In the genomic region with DNA sequence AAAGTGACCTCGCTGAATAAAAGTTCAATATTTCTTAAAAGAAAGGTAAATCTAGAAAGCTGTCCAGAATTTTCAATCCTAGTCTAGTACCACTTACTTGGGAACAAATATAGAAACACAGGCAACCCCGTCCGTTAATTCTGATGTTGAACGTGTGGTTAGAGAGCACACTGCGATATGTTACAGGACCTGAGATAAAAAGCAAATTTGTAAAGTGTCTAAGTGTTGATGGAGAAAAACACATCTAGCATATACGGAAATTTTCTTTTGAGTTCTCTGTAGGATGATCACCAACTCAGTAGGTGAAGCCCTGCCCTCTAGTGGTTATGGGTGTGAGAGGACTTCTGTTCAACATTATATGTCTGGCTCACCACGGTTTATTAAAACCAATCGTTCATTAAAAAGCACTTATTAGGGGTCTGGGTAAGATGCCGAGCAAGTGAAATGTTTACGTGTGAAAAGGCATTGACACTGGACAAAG, we compare ENCODE assay signal across 8 cellular contexts. TPM values are rescaled to one million over a fixed set of nuclear protein-coding genes. Genes with fewer than 3 reads are reported as not detected.
DNase-seq lines count a peak whose midpoint lies in the region; ATAC-seq and TF ChIP-seq lines count a peak whose summit lies in the region.

No MANE protein-coding gene starts in this region.

- no peaks in the 10 kb centered on the region for H3K9me3 ChIP-seq in liver (ENCODE audit: control insufficient read depth in 4 of 4, low read length in 3 of 4)

- peak; percentile 90 for TF ChIP-seq RAD21 in liver (IDR thresholded peaks at IDR 0.05)

- ATAC-seq in GM18907 (IDR thresholded peaks at IDR 0.05; ENCODE audit: unreplicated experiment), result peak; percentile 40
- peak; percentile 41 for ATAC-seq in HG03342 (IDR thresholded peaks at IDR 0.05; ENCODE audit: unreplicated experiment)

- peak overlapping the region; percentile 88 to 93 (median 89) for H3K4me3 ChIP-seq in liver (ENCODE audit: low read depth in 1 of 3, low read length in 3 of 3)

- peak overlapping the region; percentile 95 to 96 for H3K9ac ChIP-seq in liver (ENCODE audit: low read depth in 1 of 2, low read length in 2 of 2)

- H3K36me3 ChIP-seq in liver (ENCODE audit: control insufficient read depth in 4 of 4, insufficient read depth in 3 of 4, low read depth in 1 of 4, low read length in 3 of 4), result no peaks in the 10 kb centered on the region

- 1% methylated on average over 10 of the region's 10 CpGs for WGBS in liver

- H3K27me3 ChIP-seq in liver (ENCODE audit: control insufficient read depth in 4 of 4, insufficient read depth in 4 of 4, low read length in 3 of 4), result no peaks in the 10 kb centered on the region

- peak overlapping the region; percentile 92 for H3K27ac ChIP-seq in liver (ENCODE audit: low read depth in 1 of 2, low read length in 2 of 2)

- H3K4me1 ChIP-seq in liver (ENCODE audit: control insufficient read depth in 4 of 4, insufficient read depth in 4 of 4, low read length in 3 of 4), result peaks cover 0 to 16% (median 11%) of the 10 kb centered on the region in 4 donors

- DNase-seq in AML-193 (lab: John Stamatoyannopoulos, UW) (peak; percentile 89 to 94), NCI-H226 (peak; percentile 52), dermis blood vessel endothelial cell (peak; percentile 90)
- peak; percentile 55 for DNase-seq in activated CD4-positive, CD25-positive, alpha-beta regulatory T cell treated with anti-CD3 and anti-CD28 coated beads, Interleukin-2, amount 50 U/mL, for 16 hours (ENCODE audit: low read depth, low spot score)
- DNase-seq in stimulated activated CD4-positive, alpha-beta T cell treated with anti-CD3 and anti-CD28 coated beads, Interleukin-4, amount 100 ng/mL, for 4 hours, result peak; percentile 32 to 65

- peak; percentile 86 for TF ChIP-seq CTCF in liver (IDR thresholded peaks at IDR 0.05; ENCODE audit: low read depth, low read length, missing input control)

TF ChIP-seq in liver, 16 proteins besides CTCF, POLR2A, EP300 and RAD21:
- TF ChIP-seq JUND (IDR thresholded peaks at IDR 0.05), result no peak
- no peak for TF ChIP-seq HNF4A (conservative IDR thresholded peaks at IDR 0.05)
- no peak for TF ChIP-seq YY1 (IDR thresholded peaks at IDR 0.05)
- no peak for TF ChIP-seq MAX (IDR thresholded peaks at IDR 0.05)
- TF ChIP-seq RXRA (IDR thresholded peaks at IDR 0.05), result no peak
- TF ChIP-seq, protein P1, sequence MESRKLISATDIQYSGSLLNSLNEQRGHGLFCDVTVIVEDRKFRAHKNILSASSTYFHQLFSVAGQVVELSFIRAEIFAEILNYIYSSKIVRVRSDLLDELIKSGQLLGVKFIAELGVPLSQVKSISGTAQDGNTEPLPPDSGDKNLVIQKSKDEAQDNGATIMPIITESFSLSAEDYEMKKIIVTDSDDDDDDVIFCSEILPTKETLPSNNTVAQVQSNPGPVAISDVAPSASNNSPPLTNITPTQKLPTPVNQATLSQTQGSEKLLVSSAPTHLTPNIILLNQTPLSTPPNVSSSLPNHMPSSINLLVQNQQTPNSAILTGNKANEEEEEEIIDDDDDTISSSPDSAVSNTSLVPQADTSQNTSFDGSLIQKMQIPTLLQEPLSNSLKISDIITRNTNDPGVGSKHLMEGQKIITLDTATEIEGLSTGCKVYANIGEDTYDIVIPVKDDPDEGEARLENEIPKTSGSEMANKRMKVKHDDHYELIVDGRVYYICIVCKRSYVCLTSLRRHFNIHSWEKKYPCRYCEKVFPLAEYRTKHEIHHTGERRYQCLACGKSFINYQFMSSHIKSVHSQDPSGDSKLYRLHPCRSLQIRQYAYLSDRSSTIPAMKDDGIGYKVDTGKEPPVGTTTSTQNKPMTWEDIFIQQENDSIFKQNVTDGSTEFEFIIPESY (IDR thresholded peaks at IDR 0.05), result no peak
- TF ChIP-seq GABPA (IDR thresholded peaks at IDR 0.05 in 1 of 2, conservative IDR thresholded peaks at IDR 0.05 in 1 of 2), result no peak
- no peak for TF ChIP-seq NR2F2 (IDR thresholded peaks at IDR 0.05)
- TF ChIP-seq EGR1 (IDR thresholded peaks at IDR 0.05; ENCODE audit: low read depth in 2 of 2), result no peak
- TF ChIP-seq REST (IDR thresholded peaks at IDR 0.05), result no peak
- TF ChIP-seq FOXA1 (IDR thresholded peaks at IDR 0.05), result no peak
- no peak for TF ChIP-seq SP1 (IDR thresholded peaks at IDR 0.05)
- TF ChIP-seq, protein P2, sequence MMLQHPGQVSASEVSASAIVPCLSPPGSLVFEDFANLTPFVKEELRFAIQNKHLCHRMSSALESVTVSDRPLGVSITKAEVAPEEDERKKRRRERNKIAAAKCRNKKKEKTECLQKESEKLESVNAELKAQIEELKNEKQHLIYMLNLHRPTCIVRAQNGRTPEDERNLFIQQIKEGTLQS (IDR thresholded peaks at IDR 0.05), result no peak
- no peak for TF ChIP-seq HNF4G (IDR thresholded peaks at IDR 0.05)
- no peak for TF ChIP-seq FOXA2 (IDR thresholded peaks at IDR 0.05)
- TF ChIP-seq TAF1 (conservative IDR thresholded peaks at IDR 0.05), result no peak

RNA-seq across cellular contexts. Expression of gene ATP2C1, which starts 1.1 kb away (rescaled TPM):
- total RNA-seq in dermis blood vessel endothelial cell (88.0 and 136 TPM in 2 replicates), liver (10 to 100 TPM; 32.1 to 45.1 TPM)
- polyA plus RNA-seq in liver, result 10 to 100 TPM; 10.5 to 18.2 TPM

Comparison
In these comparisons a context has a peak if more than half of its experiments do, and no peak if none do; other contexts are left out.
1. Peak in every context shown above with its lines: DNase-seq, ATAC-seq, H3K4me3 ChIP-seq and H3K27ac ChIP-seq.